8 cellular contexts compared by ENCODE assay signal in genomic region chr1:44213222-44214112, GRCh38. TPM values are rescaled to one million over a fixed set of nuclear protein-coding genes. Genes with fewer than 3 reads are reported as not detected.
A peak's percentile ranks its signal among the peaks of the same experiment; 100 is the strongest.
DNase-seq lines count a peak whose midpoint lies in the region; ATAC-seq, FAIRE-seq and TF ChIP-seq lines count a peak whose summit lies in the region.

Gene DMAP1 (plus strand): TSS chr1:44213471. CDS start chr1:44213754, 283 bp downstream.

- H2AK5ac ChIP-seq in H1 (ENCODE audit: low read depth, low read length): no peak within 1 kb of the TSS
- no peak within 1 kb of the TSS for H2AK5ac ChIP-seq in mesenchymal stem cell (ENCODE audit: low read length, severe bottlenecking)

- H3K36me3 ChIP-seq in BLaER1 (peaks cover 41% of the 10 kb centered on the region), H1 (ENCODE audit: control insufficient read depth in 2 of 4, insufficient read depth in 4 of 4, low read length in 3 of 4) (peaks cover under 1 to 13% (median 9%) of the 10 kb centered on the region in 4 experiments), mesenchymal stem cell (ENCODE audit: control insufficient read depth in 1 of 2, insufficient read depth in 2 of 2, low read depth in 1 of 2, low read length in 2 of 2) (peaks cover 25 to 36% of the 10 kb centered on the region in 2 experiments)

- H3K4me3 ChIP-seq in BLaER1 (peak within 1 kb of the TSS; percentile 91), H1 (ENCODE audit: extremely low read depth in 1 of 4, insufficient read depth in 2 of 4, low read depth in 3 of 4, low read length in 4 of 4) (peak within 1 kb of the TSS; percentile 72 to 89 (median 82)), mesenchymal stem cell (ENCODE audit: insufficient read depth in 1 of 2, low read depth in 1 of 2, low read length in 2 of 2) (peak within 1 kb of the TSS; percentile 74 to 99)

- H3K79me1 ChIP-seq in H1 (ENCODE audit: low read depth, low read length) (peaks cover 3% of the 10 kb centered on the region; the same call in 1 of the 2 replicates), mesenchymal stem cell (replicated peaks; ENCODE audit: low read length, poor library complexity, severe bottlenecking) (peaks cover 27% of the 10 kb centered on the region)

- peak within 1 kb of the TSS; percentile 46; the same call in 1 of the 2 replicates for H2BK12ac ChIP-seq in H1 (ENCODE audit: low read depth, low read length)
- peak within 1 kb of the TSS in 1 of 2 experiments; percentile 42 for H2BK12ac ChIP-seq in mesenchymal stem cell (ENCODE audit: low read length in 2 of 2)

- peak within 1 kb of the TSS; percentile 27 for H3K56ac ChIP-seq in H1 (replicated peaks; ENCODE audit: insufficient read length, low read depth, low read length)

- H3K27ac ChIP-seq in BLaER1: peak within 1 kb of the TSS; percentile 87
- peak within 1 kb of the TSS; percentile 49; the same call in 1 of the 2 replicates for H3K27ac ChIP-seq in H1 (ENCODE audit: low read depth, low read length)
- H3K27ac ChIP-seq in mesenchymal stem cell (ENCODE audit: low read length, poor library complexity, severe bottlenecking): no peak within 1 kb of the TSS

- no peak within 1 kb of the TSS for H2BK20ac ChIP-seq in H1 (ENCODE audit: low read length)

- H3K9ac ChIP-seq in BLaER1 (peak within 1 kb of the TSS; percentile 87), H1 (replicated peaks in 1 of 4; ENCODE audit: extremely low read depth in 1 of 4, low read depth in 3 of 4, low read length in 3 of 4) (peak within 1 kb of the TSS; percentile 60 to 74 (median 68)), mesenchymal stem cell (ENCODE audit: low read length) (peak within 1 kb of the TSS; percentile 93)

- DNase-seq in HT-29 (ENCODE audit: low spot score) (peak; percentile 79), NOMO-1 treated with DMSO at 0.1 percent for 48 hours (lab: John Stamatoyannopoulos, UW; ENCODE audit: unreplicated experiment) (peak; percentile 74), H1 (ENCODE audit: low read depth in 1 of 2, low spot score in 2 of 2) (peak; percentile 60 to 94), mesenchymal stem cell (peak; percentile 81)
- peak; percentile 70 to 75 for DNase-seq in activated CD8-positive, alpha-beta memory T cell treated with anti-CD3 and anti-CD28 coated beads for 4 hours (ENCODE audit: low read depth in 2 of 2)
- DNase-seq in stimulated activated CD8-positive, alpha-beta memory T cell treated with anti-CD3 and anti-CD28 coated beads, Interleukin-12 subunit alpha, Interleukin-12 subunit beta, amount 100 ng/mL, for 24 hours (ENCODE audit: extremely low read depth): peak; percentile 58

- H3K4me1 ChIP-seq in BLaER1 (peaks cover 22% of the 10 kb centered on the region), H1 (replicated peaks in 1 of 4; ENCODE audit: control insufficient read depth in 3 of 4, insufficient read depth in 4 of 4, low read length in 3 of 4) (peaks cover 0 to 7% (median 2%) of the 10 kb centered on the region in 4 experiments; a peak in 3 of 7 replicates), mesenchymal stem cell (ENCODE audit: control insufficient read depth, insufficient read depth, low read depth, low read length) (peaks cover 18% of the 10 kb centered on the region)

- POLR2A ChIA-PET in H1 (lab: Charles Lee; ENCODE audit: partially characterized antibody): interaction anchor here (0.6 to 2.4 kb wide), 9 partner anchors 11 to 508 kb away, joined by 3 to 10 read pairs (median 4); no protein-coding TSS in a partner anchor

- peaks cover 8% of the 10 kb centered on the region for H3K23me2 ChIP-seq in H1 (ENCODE audit: low read depth, low read length)

- FAIRE-seq in H1 (lab: Jason Lieb, UNC): peak; percentile 62

- no peaks in the 10 kb centered on the region for H3K9me3 ChIP-seq in BLaER1
- H3K9me3 ChIP-seq in H1 (ENCODE audit: insufficient read depth in 2 of 2, low read depth in 1 of 2, low read length in 1 of 2): no peaks in the 10 kb centered on the region
- no peaks in the 10 kb centered on the region for H3K9me3 ChIP-seq in mesenchymal stem cell (ENCODE audit: control insufficient read depth, low read length)

- H3K4me2 ChIP-seq in BLaER1: peak within 1 kb of the TSS; percentile 90
- peak within 1 kb of the TSS; percentile 98 to 99 for H3K4me2 ChIP-seq in H1 (ENCODE audit: insufficient read depth in 1 of 2, low read depth in 2 of 2, low read length in 2 of 2)
- H3K4me2 ChIP-seq in mesenchymal stem cell (ENCODE audit: low read length, poor library complexity, severe bottlenecking): peak within 1 kb of the TSS; percentile 80

- TF ChIP-seq CTCF in H1 (IDR thresholded peaks at IDR 0.05; ENCODE audit: control extremely low read depth in 1 of 3, insufficient read depth in 1 of 3, low read depth in 1 of 3, low read length in 3 of 3): peak in 1 of 3 experiments; percentile 20; a peak in 1 of 4 replicates

- H4K20me1 ChIP-seq in BLaER1 (peaks cover 8% of the 10 kb centered on the region; the same call in 1 of the 2 replicates), H1 (replicated peaks in 1 of 2; ENCODE audit: control insufficient read depth in 1 of 2, insufficient read depth in 2 of 2, low read length in 2 of 2) (peaks cover 0 to 8% of the 10 kb centered on the region in 2 experiments)

- no peaks in the 10 kb centered on the region for H3K27me3 ChIP-seq in BLaER1
- H3K27me3 ChIP-seq in H1 (replicated peaks in 1 of 4; ENCODE audit: control insufficient read depth in 3 of 4, extremely low read depth in 1 of 4, insufficient read depth in 3 of 4, low read length in 3 of 4): peaks cover 0 to 5% (median 2%) of the 10 kb centered on the region in 4 experiments; a peak in 2 of 7 replicates
- no peaks in the 10 kb centered on the region for H3K27me3 ChIP-seq in mesenchymal stem cell (ENCODE audit: control insufficient read depth in 1 of 2, insufficient read depth in 1 of 2, low read length in 2 of 2)

- CTCF ChIA-PET in H1 (lab: Charles Lee; ENCODE audit: partially characterized antibody): interaction anchor here (1.0 to 18.7 kb wide), 9 partner anchors 14 to 440 kb away, joined by 3 to 250 read pairs (median 12); no protein-coding TSS in a partner anchor

- 5% methylated on average over 42 of the region's 44 CpGs; no CpG with 5 or more reads in 1 of the 2 experiments for WGBS in H1 (ENCODE audit: extremely low coverage in 1 of 2, insufficient coverage in 1 of 2, insufficient read length in 1 of 2, insufficient replicate concordance in 2 of 2, low coverage in 1 of 2, low lambda C conversion rate in 2 of 2, missing lambda C conversion rate in 1 of 2), 2 experiments
- WGBS in mesenchymal stem cell: 2% methylated on average over 40 of the region's 44 CpGs

- peak in 1 of 2 experiments; percentile 71; a peak in 2 of 3 replicates for TF ChIP-seq POLR2A in H1 (IDR thresholded peaks at IDR 0.05; ENCODE audit: control extremely low read depth in 1 of 2, low read depth in 2 of 2, low read length in 2 of 2)

- H4K5ac ChIP-seq in H1 (ENCODE audit: insufficient read length, low read depth, low read length): peak within 1 kb of the TSS; percentile 81

- H2BK15ac ChIP-seq in H1 (ENCODE audit: low read length) (0 out of 2 replicates have a peak within 1 kb of the TSS, but pooled peaks have one; percentile 33), mesenchymal stem cell (ENCODE audit: low read depth, poor library complexity, severe bottlenecking) (peak within 1 kb of the TSS; percentile 84)

- H3K4ac ChIP-seq in H1 (replicated peaks; ENCODE audit: insufficient read length, low read depth, low read length) (no peak within 1 kb of the TSS), mesenchymal stem cell (ENCODE audit: low read depth in 1 of 2, low read length in 2 of 2) (peak within 1 kb of the TSS; percentile 77 to 91)

- H3K23ac ChIP-seq in H1 (ENCODE audit: insufficient read length) (no peak within 1 kb of the TSS), mesenchymal stem cell (ENCODE audit: low read length in 2 of 2) (no peak within 1 kb of the TSS)

- peak within 1 kb of the TSS; percentile 57 for H2AFZ ChIP-seq in H1 (ENCODE audit: low read length)
- H2AFZ ChIP-seq in mesenchymal stem cell (ENCODE audit: low read depth, low read length): peak within 1 kb of the TSS; percentile 72

- H4K91ac ChIP-seq in H1 (replicated peaks; ENCODE audit: insufficient read length, low read length): peak within 1 kb of the TSS; percentile 49
- H4K91ac ChIP-seq in mesenchymal stem cell (ENCODE audit: low read length): peak within 1 kb of the TSS; percentile 98

- H2BK5ac ChIP-seq in H1 (ENCODE audit: low read depth, low read length): peak within 1 kb of the TSS; percentile 92
- no peak within 1 kb of the TSS for H2BK5ac ChIP-seq in mesenchymal stem cell (ENCODE audit: low read depth, low read length, poor library complexity, severe bottlenecking)

- H2BK120ac ChIP-seq in H1 (replicated peaks; ENCODE audit: low read depth, low read length) (no peak within 1 kb of the TSS), mesenchymal stem cell (ENCODE audit: low read depth, low read length) (no peak within 1 kb of the TSS)

- H3K79me2 ChIP-seq in H1 (ENCODE audit: control insufficient read depth in 1 of 2, insufficient read depth in 2 of 2, low read length in 2 of 2): peaks cover 0 to 6% of the 10 kb centered on the region in 2 experiments; a peak in 1 of 4 replicates

- TF ChIP-seq RAD21 in H1 (IDR thresholded peaks at IDR 0.05 in 1 of 2, conservative IDR thresholded peaks at IDR 0.05 in 1 of 2; ENCODE audit: low read depth in 2 of 2, low read length in 2 of 2): peak; percentile 37 to 52; a peak in 3 of 4 replicates

- H3K18ac ChIP-seq in H1 (ENCODE audit: extremely low read depth, low read length): peak within 1 kb of the TSS; percentile 66; the same call in 1 of the 2 replicates
- H3K18ac ChIP-seq in mesenchymal stem cell (ENCODE audit: low read depth in 1 of 2, low read length in 2 of 2): peak within 1 kb of the TSS; percentile 76 to 94

- peak; percentile 72 for ATAC-seq in GM19452 (IDR thresholded peaks at IDR 0.05; ENCODE audit: unreplicated experiment)

- H4K8ac ChIP-seq in H1 (ENCODE audit: extremely low read depth, insufficient read depth, low read length) (peak within 1 kb of the TSS; percentile 97; the same call in 1 of the 2 replicates), mesenchymal stem cell (ENCODE audit: low read length) (peak within 1 kb of the TSS; percentile 99)

- H3K14ac ChIP-seq in H1 (ENCODE audit: insufficient read length) (no peak within 1 kb of the TSS), mesenchymal stem cell (ENCODE audit: low read length in 2 of 2) (peak within 1 kb of the TSS in 1 of 2 experiments; percentile 80)

- peak in 1 of 2 experiments; percentile 74; a peak in 1 of 3 replicates for TF ChIP-seq EP300 in H1 (IDR thresholded peaks at IDR 0.05; ENCODE audit: borderline replicate concordance in 1 of 2, low read depth in 2 of 2, low read length in 2 of 2)

RNA-seq across cellular contexts. Expression of gene DMAP1, which starts in this region (rescaled TPM):
- total RNA-seq in HT-29 (2014; rRNA removed; shearing (Covaris generic)): 29.7 and 43.9 TPM in 2 replicates
- 36.4 and 37.6 TPM in 2 replicates for total RNA-seq in H1 (2021; fragmentation: NEBNext Ultra II Directional; extraction: Animal tissue kit (Norgen Biotek cat#: 25700))
- polyA plus RNA-seq in H1 (2011; rRNA removed): 42.4 and 61.1 TPM in 2 replicates
- 66.1 TPM for polyA plus RNA-seq in H1 (2011; cell fraction: cytosol; rRNA removed)
- 110 TPM for polyA plus RNA-seq in H1 (2011; cell fraction: nucleus; rRNA removed)
- polyA plus RNA-seq in H1 (2012, experiment 1 of 2): 29.9 to 41.3 TPM (median 40.0 TPM) in 4 replicates
- polyA plus RNA-seq in H1 (2012, experiment 2 of 2): 25.9 TPM
- 27.0 TPM for polyA plus RNA-seq in H1 (2013, experiment 1 of 2)
- polyA plus RNA-seq in H1 (2013, experiment 2 of 2): 22.2 TPM
- 51.1 and 65.7 TPM in 2 replicates for polyA minus RNA-seq in H1 (2011; rRNA and poly(A)+ RNA removed)
- 33.0 TPM for polyA minus RNA-seq in H1 (2011; cell fraction: cytosol; rRNA and poly(A)+ RNA removed)
- 42.7 TPM for polyA minus RNA-seq in H1 (2011; cell fraction: nucleus; rRNA and poly(A)+ RNA removed)
- polyA plus RNA-seq in mesenchymal stem cell (2013, experiment 1 of 2): 18.5 TPM
- polyA plus RNA-seq in mesenchymal stem cell (2013, experiment 2 of 2): 18.4 TPM
